15 cellular contexts compared by ENCODE assay signal in the genomic region with DNA sequence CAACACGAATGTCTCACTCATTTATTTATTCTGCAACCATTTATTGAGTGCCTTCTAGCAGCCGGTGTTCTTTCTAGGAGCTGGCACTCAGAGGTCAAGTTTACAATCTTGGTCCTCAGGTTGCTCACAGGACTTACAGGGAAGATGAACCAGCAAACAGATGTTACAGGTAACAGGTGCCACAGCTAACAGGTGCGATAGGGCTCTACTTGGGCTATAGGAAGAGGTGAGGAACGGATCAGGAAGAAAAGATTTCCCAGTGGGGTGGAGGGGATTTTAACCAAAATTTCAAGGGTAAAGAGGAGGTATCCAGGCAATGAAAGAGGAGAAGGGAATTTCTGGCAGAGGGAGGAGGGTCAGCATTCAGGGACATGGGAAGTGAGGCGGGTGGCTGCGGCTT.
DNase-seq lines count a peak whose midpoint lies in the region; ATAC-seq and TF ChIP-seq lines count a peak whose summit lies in the region.
"Had no signal": no experiment of that assay in that cellular context is flagged by ENCODE, and none has a peak within 500 bp of the region (broad histone marks: within the 10 kb centered on the region; RNA-seq: fewer than 3 reads in every experiment).

No MANE protein-coding gene starts in this region.

- intact Hi-C loops in activated CD4-positive, alpha-beta memory T cell treated with anti-CD3 and anti-CD28 coated beads for 36 hours (cut with micrococcal nuclease) = no loop called here

- no peak for TF ChIP-seq CTCF in VCaP (conservative IDR thresholded peaks at IDR 0.05)

- POLR2A ChIA-PET in activated CD4-positive, alpha-beta memory T cell treated with anti-CD3 and anti-CD28 coated beads for 36 hours (lab: Charles Lee) = no interaction called here

- ATAC-seq in activated CD4-positive, CD25-positive, alpha-beta regulatory T cell treated with anti-CD3 and anti-CD28 coated beads, Interleukin-2, amount 50 U/mL, for 24 hours = no peak
- ATAC-seq: CD8-positive, alpha-beta T cell; HCT116 had no signal

- no peak overlapping the region for H3K4me3 Mint-ChIP-seq in activated CD4-positive, alpha-beta memory T cell treated with anti-CD3 and anti-CD28 coated beads for 36 hours
- H3K4me3 Mint-ChIP-seq: B cell; CD8-positive, alpha-beta T cell had no signal

- H3K36me3 Mint-ChIP-seq in activated CD4-positive, alpha-beta memory T cell treated with anti-CD3 and anti-CD28 coated beads for 36 hours = no peaks in the 10 kb centered on the region
- H3K36me3 Mint-ChIP-seq: CD8-positive, alpha-beta T cell had no signal

- H3K9me3 Mint-ChIP-seq in activated CD4-positive, alpha-beta memory T cell treated with anti-CD3 and anti-CD28 coated beads for 36 hours = peaks cover 3% of the 10 kb centered on the region

- H3K4me1 Mint-ChIP-seq in activated CD4-positive, alpha-beta memory T cell treated with anti-CD3 and anti-CD28 coated beads for 36 hours (ENCODE audit: low read depth) = no peaks in the 10 kb centered on the region
- H3K4me1 Mint-ChIP-seq: B cell had no signal

- no peak overlapping the region for H3K27ac Mint-ChIP-seq in activated CD4-positive, alpha-beta memory T cell treated with anti-CD3 and anti-CD28 coated beads for 36 hours
- H3K27ac Mint-ChIP-seq: B cell; CD8-positive, alpha-beta T cell had no signal

- H3K27me3 Mint-ChIP-seq in activated CD4-positive, alpha-beta memory T cell treated with anti-CD3 and anti-CD28 coated beads for 36 hours = peaks cover 11% of the 10 kb centered on the region

- CTCF ChIA-PET in activated CD4-positive, alpha-beta memory T cell treated with anti-CD3 and anti-CD28 coated beads for 36 hours (lab: Charles Lee) = no interaction called here

- H3K27ac ChIP-seq in VCaP = peak overlapping the region; percentile 61
- H3K27ac ChIP-seq: BLaER1 treated with 17β-estradiol and CSF1 and Interleukin-3, amounts not matched to agents 10 nM and 100 nM; HL-60 had no signal

- DNase-seq in NCI-H748 (lab: John Stamatoyannopoulos, UW; ENCODE audit: unreplicated experiment) (peak; percentile 46), NCI-H748 treated with DMSO at 0.1 percent for 48 hours (lab: John Stamatoyannopoulos, UW) (no peak), NCI-H187 (lab: John Stamatoyannopoulos, UW) (peak; percentile 35 to 85), NCI-H2029 (lab: John Stamatoyannopoulos, UW) (no peak)
- DNase-seq in activated CD4-positive, alpha-beta memory T cell treated with anti-CD3 and anti-CD28 coated beads for 36 hours = no peak
- DNase-seq: Calu3; CD8-positive, alpha-beta T cell; GOT3; H7 had no signal

Comparison
In these comparisons a context has a peak if more than half of its experiments do, and no peak if none do; other contexts are left out.
1. DNase-seq: peak in NCI-H748 (single experiment) and NCI-H187 (2 of 2); none in NCI-H748 treated with DMSO at 0.1 percent for 48 hours (single experiment), activated CD4-positive, alpha-beta memory T cell treated with anti-CD3 and anti-CD28 coated beads for 36 hours (single experiment) and NCI-H2029 (single experiment).